Comparison of ENCODE assay signal across 13 cellular contexts in the genomic region with DNA sequence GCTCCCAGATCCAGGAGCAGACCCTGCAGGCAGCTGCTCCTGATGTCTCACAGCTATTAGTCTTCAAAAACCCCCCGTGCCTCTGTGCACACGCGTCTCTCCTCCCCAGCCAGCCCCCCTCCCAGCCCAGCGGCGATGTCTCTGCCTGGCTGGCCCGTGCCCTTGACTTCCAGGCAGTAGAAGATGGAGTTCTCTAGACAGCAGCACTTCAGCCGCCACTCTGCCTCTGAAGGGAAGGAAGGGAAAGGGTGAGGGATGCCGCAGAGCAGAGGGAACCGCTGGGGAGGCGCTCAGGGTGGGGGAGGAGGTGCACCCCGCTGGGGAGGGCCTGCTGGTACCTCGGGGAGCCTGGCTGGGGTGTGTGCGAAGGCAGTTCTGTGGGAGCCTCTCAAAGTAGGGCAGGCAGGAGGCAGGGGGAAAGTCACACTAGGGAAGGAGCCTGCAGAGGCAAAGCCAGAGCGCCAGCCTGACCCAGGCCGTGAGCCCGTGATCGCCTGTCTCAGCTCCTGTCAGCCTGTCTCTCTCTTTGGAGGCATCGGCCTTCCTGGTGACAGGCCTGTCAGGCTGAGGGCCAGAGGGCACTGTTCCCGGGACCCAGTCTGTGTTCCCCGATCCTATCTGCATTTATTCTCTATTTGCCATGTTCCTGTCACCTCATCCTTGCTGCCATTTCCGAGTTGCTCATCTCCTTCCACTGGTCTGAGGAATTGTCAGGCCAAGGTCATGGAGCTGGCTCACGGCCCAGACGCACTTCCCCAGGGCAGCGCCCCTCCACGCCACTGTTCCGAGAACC. TPM values are rescaled to one million over a fixed set of nuclear protein-coding genes. Genes with fewer than 3 reads are reported as not detected.
A peak's percentile ranks its signal among the peaks of the same experiment; 100 is the strongest.
DNase-seq lines count a peak whose midpoint lies in the region; FAIRE-seq and TF ChIP-seq lines count a peak whose summit lies in the region.
"Had no signal": no experiment of that assay in that cellular context is flagged by ENCODE, and none has a peak within 500 bp of the region (broad histone marks: within the 10 kb centered on the region; RNA-seq: fewer than 3 reads in every experiment).

No MANE protein-coding gene starts in this region.

- peaks cover 12% of the 10 kb centered on the region for H3K27me3 Mint-ChIP-seq in endothelial cell (ENCODE audit: unreplicated experiment)

- no peaks in the 10 kb centered on the region for H3K9me3 Mint-ChIP-seq in endothelial cell (ENCODE audit: unreplicated experiment)
- H3K9me3 Mint-ChIP-seq: activated T-cell treated with anti-CD3 and anti-CD28 coated beads, Interleukin-2, amount 50 U/mL, for 72 hours had no signal

- peaks cover 59% of the 10 kb centered on the region for H3K4me1 ChIP-seq in mesodermal cell (ENCODE audit: control insufficient read depth, insufficient read depth, low read length, poor library complexity, severe bottlenecking)
- H3K4me1 ChIP-seq in urinary bladder (ENCODE audit: insufficient read depth): no peaks in the 10 kb centered on the region

- H3K4me3 ChIP-seq in mesodermal cell (ENCODE audit: extremely low read depth, insufficient read depth, low read length, poor library complexity, severe bottlenecking) (no peak overlapping the region), urinary bladder (ENCODE audit: low read depth, low read length) (no peak overlapping the region)
- H3K4me3 ChIP-seq: thyroid gland had no signal

- no peak for TF ChIP-seq POLR2A in GM12892 (IDR thresholded peaks at IDR 0.05; ENCODE audit: low read depth, low read length)

- H3K9me3 ChIP-seq in mesodermal cell (ENCODE audit: control insufficient read depth, low read length): no peaks in the 10 kb centered on the region
- H3K9me3 ChIP-seq: thyroid gland had no signal

- H3K4me1 Mint-ChIP-seq in endothelial cell (ENCODE audit: unreplicated experiment): peaks cover 6% of the 10 kb centered on the region

- H3K36me3 ChIP-seq in mesodermal cell (ENCODE audit: control insufficient read depth, insufficient read depth, low read length): no peaks in the 10 kb centered on the region
- H3K36me3 ChIP-seq in urinary bladder (ENCODE audit: insufficient read depth): no peaks in the 10 kb centered on the region
- H3K36me3 ChIP-seq: thyroid gland had no signal

- no peak overlapping the region for H3K27ac Mint-ChIP-seq in endothelial cell (ENCODE audit: unreplicated experiment)
- H3K27ac Mint-ChIP-seq: activated T-cell treated with anti-CD3 and anti-CD28 coated beads, Interleukin-2, amount 50 U/mL, for 72 hours had no signal

- FAIRE-seq in GM12892 (lab: Jason Lieb, UNC): no peak

- no peak for TF ChIP-seq CTCF in endothelial cell (IDR thresholded peaks at IDR 0.05; ENCODE audit: unreplicated experiment)

- DNase-seq in NCI-H1694 treated with DMSO at 0.1 percent for 48 hours (lab: John Stamatoyannopoulos, UW) (peak; percentile 46), NCI-H1694 (lab: John Stamatoyannopoulos, UW) (no peak), endothelial cell (ENCODE audit: low spot score) (no peak), mucosa of gallbladder (ENCODE audit: low spot score) (no peak), GM12892 (ENCODE audit: insufficient read length) (no peak), NCI-H748 treated with DMSO at 0.1 percent for 48 hours (lab: John Stamatoyannopoulos, UW) (no peak)
- DNase-seq: activated T-cell treated with anti-CD3 and anti-CD28 coated beads, Interleukin-2, amount 50 U/mL, for 72 hours; NCI-H2081; stimulated activated CD4-positive, alpha-beta T cell treated with anti-CD3 and anti-CD28 coated beads, Interleukin-2, amount 100 ng/mL, for 24 hours; thyroid gland had no signal

- WGBS in mesodermal cell (ENCODE audit: insufficient coverage in 2 of 2), 2 experiments: 36 to 49% methylated on average over 17 to 20 of the region's 26 CpGs
- 30% methylated on average over 26 of the region's 26 CpGs for WGBS in urinary bladder

- H3K27ac ChIP-seq in mesodermal cell (ENCODE audit: low read depth, low read length, severe bottlenecking) (peak overlapping the region; percentile 58), urinary bladder (ENCODE audit: low read depth) (peak overlapping the region; percentile 50)

- H3K4me3 Mint-ChIP-seq in endothelial cell (ENCODE audit: unreplicated experiment): peak overlapping the region; percentile 65
- H3K4me3 Mint-ChIP-seq: activated T-cell treated with anti-CD3 and anti-CD28 coated beads, Interleukin-2, amount 50 U/mL, for 72 hours had no signal

- H3K36me3 Mint-ChIP-seq in endothelial cell (ENCODE audit: low read depth, unreplicated experiment): no peaks in the 10 kb centered on the region

RNA-seq across cellular contexts. Expression of gene PRCD, which starts 4.5 kb away (rescaled TPM):
- 0.54 TPM for total RNA-seq in endothelial cell (ENCODE audit: unreplicated experiment)
- 5.8 TPM for polyA plus RNA-seq in mesodermal cell (2013, experiment 1 of 2)
- 9.9 TPM for polyA plus RNA-seq in mesodermal cell (2013, experiment 2 of 2)
- 7.1 TPM for total RNA-seq in urinary bladder
- polyA plus RNA-seq in urinary bladder: 10.6 TPM
- 4.3 TPM for total RNA-seq in mucosa of gallbladder
- not detected for polyA plus RNA-seq in GM12892 (2012; ENCODE audit: missing spikeins)
- total RNA-seq: T-helper 2 cell treated with Interferon-gamma antibody and Interleukin-4, amounts not matched to agents 100 ng/mL and 5 ng/mL, for 36 hours had no signal

RNA-seq across cellular contexts. Expression of gene CYGB, which starts 6.8 kb away (rescaled TPM):
- 0.51 TPM for total RNA-seq in endothelial cell (ENCODE audit: unreplicated experiment)
- polyA plus RNA-seq in mesodermal cell (2013, experiment 1 of 2): 18.2 TPM
- polyA plus RNA-seq in mesodermal cell (2013, experiment 2 of 2): 19.4 TPM
- 14.4 TPM for total RNA-seq in urinary bladder
- 68.7 TPM for polyA plus RNA-seq in urinary bladder
- total RNA-seq in mucosa of gallbladder: 14.7 TPM
- polyA plus RNA-seq in GM12892 (2012; ENCODE audit: missing spikeins): not detected

RNA-seq across cellular contexts. Expression of gene ST6GALNAC2, which starts 41.3 kb away (rescaled TPM):
- total RNA-seq in endothelial cell (ENCODE audit: unreplicated experiment): 2.2 TPM
- 0.52 TPM for polyA plus RNA-seq in mesodermal cell (2013, experiment 1 of 2)
- polyA plus RNA-seq in mesodermal cell (2013, experiment 2 of 2): 0.25 TPM
- 10.3 TPM for total RNA-seq in urinary bladder
- 7.6 TPM for polyA plus RNA-seq in urinary bladder
- total RNA-seq in mucosa of gallbladder: 2.4 TPM
- not detected for polyA plus RNA-seq in GM12892 (2012; ENCODE audit: missing spikeins)
- total RNA-seq: T-helper 2 cell treated with Interferon-gamma antibody and Interleukin-4, amounts not matched to agents 100 ng/mL and 5 ng/mL, for 36 hours had no signal

RNA-seq across cellular contexts. Expression of gene RHBDF2, which starts 43.1 kb away (rescaled TPM):
- 39.3 TPM for total RNA-seq in endothelial cell (ENCODE audit: unreplicated experiment)
- 9.0 TPM for polyA plus RNA-seq in mesodermal cell (2013, experiment 1 of 2)
- polyA plus RNA-seq in mesodermal cell (2013, experiment 2 of 2): 8.2 TPM
- 4.2 TPM for total RNA-seq in urinary bladder
- 17.2 TPM for polyA plus RNA-seq in urinary bladder
- total RNA-seq in mucosa of gallbladder: 48.8 TPM
- 16.3 TPM for polyA plus RNA-seq in GM12892 (2012; ENCODE audit: missing spikeins)

Comparison
In these comparisons a context has a peak if more than half of its experiments do, and no peak if none do; other contexts are left out.
1. RNA of gene CYGB, which starts 6.8 kb away (total RNA-seq): 14.7 TPM in mucosa of gallbladder (single experiment) and 14.4 TPM in urinary bladder (single experiment); 0.51 TPM in endothelial cell (single experiment); every median in the first group is over 10 times any median in the second.